ENCODE assay signal across 8 cellular contexts in the genomic region with DNA sequence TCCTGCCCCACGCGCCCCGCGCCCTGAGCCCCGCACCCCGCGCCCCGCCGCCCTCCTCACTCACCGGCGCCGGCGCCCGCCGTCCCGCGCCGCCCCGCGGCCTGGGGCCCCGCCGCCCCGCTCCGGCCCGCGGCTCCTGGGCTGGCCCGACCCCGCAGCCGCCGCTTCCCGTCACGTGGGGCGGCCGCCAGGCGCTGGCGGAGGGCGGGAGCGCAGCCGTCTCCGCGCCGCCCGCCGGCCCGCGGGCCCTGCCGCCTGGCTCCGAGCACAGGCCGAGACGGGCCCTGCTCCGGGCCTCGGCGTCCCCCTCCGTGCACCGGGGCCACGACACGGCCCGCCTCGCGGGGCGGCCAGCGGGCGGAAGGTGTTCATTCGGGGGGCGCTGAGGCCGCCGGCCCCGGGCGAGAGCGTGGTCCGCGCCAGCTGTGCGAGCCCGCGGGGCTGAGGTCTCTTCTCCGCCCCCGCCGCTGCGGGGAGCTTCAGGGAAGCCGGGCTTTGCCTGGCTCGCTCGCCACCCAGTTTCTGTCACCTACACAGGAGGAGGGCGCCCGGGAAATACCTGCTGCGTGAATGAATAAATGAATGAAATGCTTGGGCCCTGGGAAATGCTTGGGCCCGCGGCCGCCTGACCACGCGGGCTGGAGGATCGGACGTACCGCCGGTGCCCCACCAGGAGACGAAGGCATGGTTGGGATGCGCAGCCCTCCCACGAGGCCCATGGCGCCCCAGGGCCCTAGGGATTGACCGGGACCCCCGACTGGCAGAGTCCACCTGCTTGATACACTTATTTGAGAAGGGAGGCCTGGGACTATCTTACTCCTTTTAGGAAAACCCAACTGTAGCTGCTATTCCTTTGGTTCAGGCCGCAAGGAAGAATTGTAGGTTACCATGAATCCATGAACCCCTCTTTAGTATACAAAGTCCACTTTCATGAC. TPM values are rescaled to one million over a fixed set of nuclear protein-coding genes. Genes with fewer than 3 reads are reported as not detected.
DNase-seq lines count a peak whose midpoint lies in the region; ATAC-seq and TF ChIP-seq lines count a peak whose summit lies in the region.

TGFBRAP1 (minus strand) TSS at position 175 of the 935 bp plus-strand sequence. CDS start 21,434 bp downstream, outside the sequence.

- no peaks in the 10 kb centered on the region for H3K27me3 ChIP-seq in PC-3 (ENCODE audit: low read length)

- peak within 1 kb of the TSS; percentile 95 for H3K4me2 ChIP-seq in PC-3 (ENCODE audit: low read length)

- CTCF ChIA-PET in PC-3 (lab: Charles Lee), result no interaction called here

- DNase-seq in C1 segment of cervical spinal cord (lab: John Stamatoyannopoulos, UW), result peak in 12 of 14 donors; percentile 15 to 79 (median 42)
- peak; percentile 56 for DNase-seq in PC-3
- DNase-seq in activated T-helper 1 cell treated with anti-CD3 and anti-CD28 coated beads, Interleukin-2, amount 50 U/mL, for 16 hours (ENCODE audit: low read depth in 1 of 2, low spot score in 1 of 2), result peak; percentile 28 to 39
- DNase-seq in fibroblast of mammary gland (ENCODE audit: low read depth), result no peak
- DNase-seq in substantia nigra (lab: John Stamatoyannopoulos, UW), result peak in 37 of 49 donors; percentile 10 to 79 (median 44)

- H3K4me3 Mint-ChIP-seq in nephron, result peak within 1 kb of the TSS; percentile 87 to 99 (median 93)

- ATAC-seq in HG03280 (IDR thresholded peaks at IDR 0.05; ENCODE audit: unreplicated experiment) (peak; percentile 84), PC-3 (peak; percentile 67)

- TSS peak; percentile 69 for BruUV-seq in PC-3 (replicated peaks; lab: Mats Ljungman, UMichigan)

- peaks cover 3% of the 10 kb centered on the region for H3K27me3 Mint-ChIP-seq in nephron (ENCODE audit: low read depth)

- no peaks in the 10 kb centered on the region for H3K9me3 Mint-ChIP-seq in nephron

- H3K36me3 Mint-ChIP-seq in nephron (ENCODE audit: low read depth), result no peaks in the 10 kb centered on the region

- peaks cover 51% of the 10 kb centered on the region for H3K79me2 ChIP-seq in PC-3 (ENCODE audit: low read length)

- TF ChIP-seq CTCF in PC-3 (conservative IDR thresholded peaks at IDR 0.05; ENCODE audit: low read depth, low read length) (no peak), fibroblast of mammary gland (conservative IDR thresholded peaks at IDR 0.05; ENCODE audit: control insufficient read depth, insufficient read depth, low read depth, low read length) (no peak), nephron (IDR thresholded peaks at IDR 0.05; ENCODE audit: unreplicated experiment in 3 of 3) (no peak)

- H3K36me3 ChIP-seq in PC-3 (ENCODE audit: low read depth, low read length), result peaks cover 1% of the 10 kb centered on the region; the same call in 1 of the 2 replicates

- peaks cover 53% of the 10 kb centered on the region for H3K4me1 ChIP-seq in PC-3 (ENCODE audit: insufficient read depth, low read length)

- no peaks in the 10 kb centered on the region for H3K9me2 ChIP-seq in PC-3 (replicated peaks; ENCODE audit: low read length)

- POLR2A ChIA-PET in PC-3 (lab: Charles Lee; ENCODE audit: unreplicated experiment), result interaction anchor here (0.6 kb wide), 1 partner anchor 388 kb away, joined by 4 read pairs; no protein-coding TSS in a partner anchor

- peak within 1 kb of the TSS; percentile 76 for H3K4me3 ChIP-seq in PC-3 (ENCODE audit: low read length)
- peak within 1 kb of the TSS; percentile 73 for H3K4me3 ChIP-seq in fibroblast of mammary gland (ENCODE audit: control insufficient read depth, low read depth, low read length)

- peak within 1 kb of the TSS; percentile 91 to 97 (median 95) for H3K27ac Mint-ChIP-seq in nephron

- H2AFZ ChIP-seq in PC-3 (ENCODE audit: low read length), result peak within 1 kb of the TSS; percentile 94

- no peaks in the 10 kb centered on the region for H4K20me1 ChIP-seq in PC-3 (ENCODE audit: low read length)

- intact Hi-C loops in PC-3 (cut with micrococcal nuclease), result loop anchor here (5.0 kb wide), 1 partner anchor 38 kb away; no protein-coding TSS in a partner anchor

- H3K4me1 Mint-ChIP-seq in nephron, result peaks cover 33% of the 10 kb centered on the region

- no peaks in the 10 kb centered on the region for H3K9me3 ChIP-seq in PC-3 (ENCODE audit: low read length)

- no peaks in the 10 kb centered on the region for H3F3A ChIP-seq in PC-3 (ENCODE audit: low read length, unreplicated experiment)

- TF ChIP-seq POLR2A in GM19193 (IDR thresholded peaks at IDR 0.05; ENCODE audit: extremely low read depth, insufficient read depth, insufficient read length), result peak; percentile 87

- H3K9ac ChIP-seq in PC-3 (ENCODE audit: low read length), result peak within 1 kb of the TSS; percentile 92

- peak within 1 kb of the TSS; percentile 35 for H3K27ac ChIP-seq in PC-3 (ENCODE audit: low read length)
- H3K27ac ChIP-seq in substantia nigra (ENCODE audit: low read depth, low read length, poor library complexity, severe bottlenecking), result peak within 1 kb of the TSS; percentile 82

RNA-seq across cellular contexts. Expression of gene TGFBRAP1, which starts in this region (rescaled TPM):
- total RNA-seq in PC-3 (2014; rRNA removed), result 26.5 and 27.3 TPM in 2 replicates
